In genomic region chr10:59268460-59268859, GRCh38 we compare ENCODE assay signal across 22 cellular contexts.
"Had no signal": no experiment of that assay in that cellular context is flagged by ENCODE, and none has a peak within 500 bp of the region (broad histone marks: within the 10 kb centered on the region; RNA-seq: fewer than 3 reads in every experiment).

No MANE protein-coding gene starts in this region.

- DNase-seq: IMR-90; Karpas-422; KG1; MG63; NCI-H1092; NCI-H1105 treated with DMSO at 0.1 percent for 48 hours; NCI-H1417 treated with DMSO at 0.1 percent for 48 hours; NCI-H146; NCI-H1694 treated with DMSO at 0.1 percent for 48 hours; NCI-H1930; NCI-H2081; NCI-H2107; NCI-H2227 treated with DMSO at 0.1 percent for 48 hours; NCI-H69; NCI-H774; NK-92 treated with Interleukin-12 subunit alpha and Interleukin-12 subunit beta, amount 100 ng/mL, for 24 hours; PC-3; SHP77; SK-N-SH had no signal

- H3K9me3 ChIP-seq: MG63, SK-N-SH had no signal

- H3K36me3 ChIP-seq: MG63 had no signal

- H3K27ac ChIP-seq: RWPE1 had no signal

- ATAC-seq: HepG2, Panc1, PC-3 had no signal

- H3K27me3 ChIP-seq: MG63 had no signal

- H3K4me3 ChIP-seq: MG63 had no signal
